In genomic region chr2:33425660-33426059, GRCh38 we compare ENCODE assay signal across 19 cellular contexts. TPM values are rescaled to one million over a fixed set of nuclear protein-coding genes. Genes with fewer than 3 reads are reported as not detected.
DNase-seq lines count a peak whose midpoint lies in the region; ATAC-seq and TF ChIP-seq lines count a peak whose summit lies in the region.
"Had no signal": no experiment of that assay in that cellular context is flagged by ENCODE, and none has a peak within 500 bp of the region (broad histone marks: within the 10 kb centered on the region; RNA-seq: fewer than 3 reads in every experiment).

No MANE protein-coding gene starts in this region.

- no peaks in the 10 kb centered on the region for H3K79me2 ChIP-seq in PC-3 (ENCODE audit: low read length)

- no peaks in the 10 kb centered on the region for H3K9me2 ChIP-seq in PC-3 (replicated peaks; ENCODE audit: low read length)

- no peak overlapping the region for H3K27ac Mint-ChIP-seq in naive thymus-derived CD4-positive, alpha-beta T cell
- H3K27ac Mint-ChIP-seq: brain had no signal

- no peaks in the 10 kb centered on the region for H4K20me1 ChIP-seq in PC-3 (ENCODE audit: low read length)

- H3K4me1 Mint-ChIP-seq in naive thymus-derived CD4-positive, alpha-beta T cell = peaks cover 0 to 7% (median 0%) of the 10 kb centered on the region in 7 donors

- H3K4me3 ChIP-seq in PC-3 (ENCODE audit: low read length) (no peak overlapping the region), choroid plexus epithelial cell (ENCODE audit: low read depth, low read length) (no peak overlapping the region), mesodermal cell (ENCODE audit: extremely low read depth, insufficient read depth, low read length, poor library complexity, severe bottlenecking) (no peak overlapping the region), testis (no peak overlapping the region)
- H3K4me3 ChIP-seq in naive thymus-derived CD4-positive, alpha-beta T cell (ENCODE audit: low read length) = no peak overlapping the region
- H3K4me3 ChIP-seq: dorsolateral prefrontal cortex, stomach had no signal

- POLR2A ChIA-PET in PC-3 (lab: Charles Lee; ENCODE audit: unreplicated experiment) = interaction anchor here (0.5 kb wide), 1 partner anchor 157 kb away, joined by 3 read pairs; no protein-coding TSS in a partner anchor
- POLR2A ChIA-PET in naive thymus-derived CD4-positive, alpha-beta T cell (lab: Charles Lee) = no interaction called here

- no peak for TF ChIP-seq CTCF in PC-3 (conservative IDR thresholded peaks at IDR 0.05; ENCODE audit: low read depth, low read length)
- TF ChIP-seq CTCF in choroid plexus epithelial cell (conservative IDR thresholded peaks at IDR 0.05; ENCODE audit: low read depth, low read length) = no peak
- no peak for TF ChIP-seq CTCF in testis (IDR thresholded peaks at IDR 0.05)

- no peaks in the 10 kb centered on the region for H3F3A ChIP-seq in PC-3 (ENCODE audit: low read length, unreplicated experiment)

- CTCF ChIA-PET in PC-3 (lab: Charles Lee) = interaction anchor here (1.8 kb wide), 1 partner anchor 13 kb away, joined by 3 read pairs; no protein-coding TSS in a partner anchor
- CTCF ChIA-PET in naive thymus-derived CD4-positive, alpha-beta T cell (lab: Charles Lee) = no interaction called here

- H3K27me3 Mint-ChIP-seq in naive thymus-derived CD4-positive, alpha-beta T cell = peaks cover 0 to 4% (median 0%) of the 10 kb centered on the region in 5 donors

- H2AFZ ChIP-seq in PC-3 (ENCODE audit: low read length) = no peak overlapping the region

- no TSS peak for BruUV-seq in PC-3 (replicated peaks; lab: Mats Ljungman, UMichigan)

- no peak for TF ChIP-seq POLR2A in testis (IDR thresholded peaks at IDR 0.05)

- H3K9me3 ChIP-seq in PC-3 (ENCODE audit: low read length) (no peaks in the 10 kb centered on the region), mesodermal cell (ENCODE audit: control insufficient read depth, low read length) (no peaks in the 10 kb centered on the region), testis (no peaks in the 10 kb centered on the region)
- no peaks in the 10 kb centered on the region for H3K9me3 ChIP-seq in naive thymus-derived CD4-positive, alpha-beta T cell (ENCODE audit: control insufficient read depth in 2 of 3, low read length in 3 of 3)
- H3K9me3 ChIP-seq: neutrophil, stomach had no signal

- H3K4me2 ChIP-seq in PC-3 (ENCODE audit: low read length) = no peak overlapping the region

- peak; percentile 89 for ATAC-seq in PC-3
- no peak for ATAC-seq in naive thymus-derived CD4-positive, alpha-beta T cell
- ATAC-seq: left cardiac atrium had no signal

- no peak overlapping the region for H3K4me3 Mint-ChIP-seq in naive thymus-derived CD4-positive, alpha-beta T cell
- H3K4me3 Mint-ChIP-seq: brain had no signal

- no peak overlapping the region for H3K9ac ChIP-seq in PC-3 (ENCODE audit: low read length)

- H3K27ac ChIP-seq in PC-3 (ENCODE audit: low read length) = 0 out of 2 replicates have a peak overlapping the region, but pooled peaks have one; percentile 24
- H3K27ac ChIP-seq in mesodermal cell (ENCODE audit: low read depth, low read length, severe bottlenecking) = peak overlapping the region; percentile 57
- H3K27ac ChIP-seq in testis = no peak overlapping the region
- no peak overlapping the region for H3K27ac ChIP-seq in naive thymus-derived CD4-positive, alpha-beta T cell (ENCODE audit: low read depth, low read length)
- H3K27ac ChIP-seq: dorsolateral prefrontal cortex, neutrophil, stomach had no signal

- DNase-seq in Daoy (ENCODE audit: low read depth) (peak; percentile 64), PC-3 (peak; percentile 52), choroid plexus epithelial cell (ENCODE audit: low read depth) (peak; percentile 66), testis (no peak), NCI-H748 (lab: John Stamatoyannopoulos, UW; ENCODE audit: unreplicated experiment) (no peak), GM19240 (ENCODE audit: insufficient read length, low spot score) (no peak)
- no peak for DNase-seq in naive thymus-derived CD4-positive, alpha-beta T cell
- DNase-seq: activated CD4-positive, alpha-beta T cell treated with anti-CD3 and anti-CD28 coated beads for 48 hours; activated CD8-positive, alpha-beta memory T cell treated with anti-CD3 and anti-CD28 coated beads, Interleukin-2, amount 50 U/mL, for 4 hours; activated naive CD4-positive, alpha-beta T cell; dorsolateral prefrontal cortex; GDM1; hypothalamus; left cardiac atrium; NCI-H446 treated with DMSO at 0.1 percent for 48 hours; stomach had no signal

- no peaks in the 10 kb centered on the region for H3K27me3 ChIP-seq in PC-3 (ENCODE audit: low read length)
- no peaks in the 10 kb centered on the region for H3K27me3 ChIP-seq in testis
- no peaks in the 10 kb centered on the region for H3K27me3 ChIP-seq in naive thymus-derived CD4-positive, alpha-beta T cell (ENCODE audit: control insufficient read depth in 2 of 2, insufficient read depth in 2 of 2, low read length in 2 of 2)
- H3K27me3 ChIP-seq: dorsolateral prefrontal cortex, neutrophil, stomach had no signal

- H3K4me1 ChIP-seq in PC-3 (ENCODE audit: insufficient read depth, low read length) = peaks cover 12% of the 10 kb centered on the region; the same call in 1 of the 2 replicates
- H3K4me1 ChIP-seq in mesodermal cell (ENCODE audit: control insufficient read depth, insufficient read depth, low read length, poor library complexity, severe bottlenecking) = peaks cover 14% of the 10 kb centered on the region
- no peaks in the 10 kb centered on the region for H3K4me1 ChIP-seq in testis
- no peaks in the 10 kb centered on the region for H3K4me1 ChIP-seq in naive thymus-derived CD4-positive, alpha-beta T cell (ENCODE audit: control insufficient read depth in 2 of 2, insufficient read depth in 2 of 2, low read length in 2 of 2)
- H3K4me1 ChIP-seq: stomach had no signal

- peaks cover 0 to 2% (median 0%) of the 10 kb centered on the region in 11 donors for H3K9me3 Mint-ChIP-seq in naive thymus-derived CD4-positive, alpha-beta T cell

- H3K36me3 ChIP-seq in PC-3 (ENCODE audit: low read depth, low read length) (no peaks in the 10 kb centered on the region), mesodermal cell (ENCODE audit: control insufficient read depth, insufficient read depth, low read length) (no peaks in the 10 kb centered on the region), testis (ENCODE audit: low read depth, missing control alignments) (no peaks in the 10 kb centered on the region)
- H3K36me3 ChIP-seq in naive thymus-derived CD4-positive, alpha-beta T cell (ENCODE audit: control insufficient read depth in 2 of 3, insufficient read depth in 3 of 3, low read length in 3 of 3) = no peaks in the 10 kb centered on the region
- H3K36me3 ChIP-seq: neutrophil, stomach had no signal

- H3K36me3 Mint-ChIP-seq in naive thymus-derived CD4-positive, alpha-beta T cell = no peaks in the 10 kb centered on the region
- H3K36me3 Mint-ChIP-seq: brain had no signal

- intact Hi-C loops in PC-3 (cut with micrococcal nuclease) = no loop called here
- intact Hi-C loops in testis (cut with DNase I; ENCODE audit: low total_unique reads) = no loop called here
- intact Hi-C loops in naive thymus-derived CD4-positive, alpha-beta T cell (cut with micrococcal nuclease) = no loop called here

RNA-seq across cellular contexts. Expression of gene RASGRP3, which starts 50.8 kb away (rescaled TPM):
- 3.2 and 6.7 TPM in 2 replicates for total RNA-seq in Daoy (2014; rRNA removed; shearing (Covaris generic))
- total RNA-seq in PC-3 (2014; rRNA removed) (0.15 and 0.52 TPM in 2 replicates), testis (10 to 100 TPM in 1 of 2 donors, 1 to 10 TPM in 1; 8.2 to 26.3 TPM)
- 35.0 TPM for polyA plus RNA-seq in mesodermal cell (2013, experiment 1 of 2)
- 34.6 TPM for polyA plus RNA-seq in mesodermal cell (2013, experiment 2 of 2)
- 2.8 TPM for polyA plus RNA-seq in testis (ENCODE audit: insufficient read depth, low read depth, low replicate concordance)
- total RNA-seq in naive thymus-derived CD4-positive, alpha-beta T cell = 10 to 100 TPM in 2 of 5 experiments, 1 to 10 TPM in 3; 1.4 to 14.2 (median 7.1) TPM
- polyA plus RNA-seq in naive thymus-derived CD4-positive, alpha-beta T cell = 1 to 10 TPM; 2.5 to 3.1 TPM

Comparison
In these comparisons a context has a peak if more than half of its experiments do, and no peak if none do; other contexts are left out.
1. DNase-seq: peak in Daoy (single experiment), PC-3 (single experiment) and choroid plexus epithelial cell (single experiment); none in testis (single experiment), NCI-H748 (single experiment), naive thymus-derived CD4-positive, alpha-beta T cell (0 of 9) and GM19240 (single experiment).
2. H3K27ac ChIP-seq: peak in PC-3 (single experiment) and mesodermal cell (single experiment); none in testis (0 of 2) and naive thymus-derived CD4-positive, alpha-beta T cell (single experiment).